In the genomic region with DNA sequence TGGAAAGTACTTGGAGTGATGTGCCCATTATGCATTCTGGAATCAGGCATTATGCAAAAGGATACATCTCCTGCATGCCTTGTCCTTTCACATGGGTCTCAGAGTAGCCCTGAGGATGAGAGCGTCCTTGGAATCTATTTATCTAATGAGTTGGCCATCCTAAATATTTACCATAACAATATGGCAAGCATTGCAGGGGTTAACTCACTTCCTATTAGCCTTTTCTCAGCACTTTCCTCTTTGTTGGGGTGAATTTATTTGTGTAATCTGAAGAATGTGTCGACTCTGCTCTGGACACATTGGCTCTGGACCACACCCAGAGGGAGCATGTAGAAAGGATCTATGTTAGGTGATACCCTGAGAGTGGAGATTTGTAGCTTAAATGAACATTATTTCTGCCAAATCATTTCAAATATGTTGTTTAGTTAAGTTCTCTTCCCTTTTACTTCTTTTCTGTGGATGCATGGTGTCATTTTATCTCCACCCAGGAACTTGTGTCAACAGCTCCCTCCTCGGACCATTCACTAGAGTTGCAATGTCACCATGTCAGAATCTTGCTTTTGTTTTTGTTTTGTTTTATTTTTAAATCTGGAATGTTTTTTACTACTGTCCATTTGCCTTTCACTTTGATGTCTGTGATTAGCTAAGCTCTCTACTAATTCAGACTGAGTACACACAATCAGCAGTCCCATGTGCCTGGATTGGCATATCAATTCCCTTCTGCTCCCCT, we compare ENCODE assay signal across 13 cellular contexts.
DNase-seq lines count a peak whose midpoint lies in the region; ATAC-seq, FAIRE-seq and TF ChIP-seq lines count a peak whose summit lies in the region.
"Had no signal": no experiment of that assay in that cellular context is flagged by ENCODE, and none has a peak within 500 bp of the region (broad histone marks: within the 10 kb centered on the region; RNA-seq: fewer than 3 reads in every experiment).

No MANE protein-coding gene starts in this region.

- H3K9me3 ChIP-seq in HUES48 (ENCODE audit: control insufficient read depth, insufficient read depth, low read length) = no peaks in the 10 kb centered on the region
- H3K9me3 ChIP-seq in GM12878 (replicated peaks; ENCODE audit: control insufficient read depth, insufficient read depth, low read length) = no peaks in the 10 kb centered on the region
- no peaks in the 10 kb centered on the region for H3K9me3 ChIP-seq in mesodermal cell (ENCODE audit: control insufficient read depth, low read length)
- H3K9me3 ChIP-seq in Caco-2 = no peaks in the 10 kb centered on the region

- H3K9ac ChIP-seq in HUES48 (ENCODE audit: low read depth, low read length) = peak overlapping the region; percentile 57
- no peak overlapping the region for H3K9ac ChIP-seq in GM12878 (ENCODE audit: control insufficient read depth, insufficient read depth, low read length)

- SMC1A ChIA-PET in GM12878 (lab: Charles Lee; ENCODE audit: uncharacterized antibody, unreplicated experiment) = no interaction called here

- H3K27me3 Mint-ChIP-seq in Caco-2 (ENCODE audit: insufficient read depth, unreplicated experiment) (peaks cover 3% of the 10 kb centered on the region), immature natural killer cell (ENCODE audit: low read depth in 3 of 3) (peaks cover 0 to 2% (median 0%) of the 10 kb centered on the region in 3 donors)

- H3K27ac ChIP-seq in HUES48 (ENCODE audit: low read depth, low read length) = peak overlapping the region; percentile 93
- no peak overlapping the region for H3K27ac ChIP-seq in GM12878 (ENCODE audit: control insufficient read depth, insufficient read depth)
- H3K27ac ChIP-seq in mesodermal cell (ENCODE audit: low read depth, low read length, severe bottlenecking) = peak overlapping the region; percentile 30

- TF ChIP-seq RAD21 in GM12878 (IDR thresholded peaks at IDR 0.05; ENCODE audit: insufficient read depth, low read depth, low read length) = peak; percentile 43

- no TSS peak for BruUV-seq in GM12878 (replicated peaks; lab: Mats Ljungman, UMichigan)
- no TSS peak for BruUV-seq in Caco-2 (replicated peaks; lab: Mats Ljungman, UMichigan)

- peak in 1 of 3 experiments; percentile 27; a peak in 2 of 6 replicates for TF ChIP-seq CTCF in GM12878 (IDR thresholded peaks at IDR 0.05 in 2 of 3, conservative IDR thresholded peaks at IDR 0.05 in 1 of 3; ENCODE audit: control insufficient read depth in 2 of 3, extremely low read depth in 1 of 3, insufficient read depth in 1 of 3, low read depth in 3 of 3, low read length in 3 of 3)
- no peak for TF ChIP-seq CTCF in Caco-2 (IDR thresholded peaks at IDR 0.05; ENCODE audit: insufficient read depth in 1 of 2, low read depth in 1 of 2, low read length in 1 of 2, severe bottlenecking in 1 of 2, unreplicated experiment in 1 of 2)

- H3K4me1 ChIP-seq in HUES48 (ENCODE audit: control insufficient read depth, insufficient read depth, low read length) (peaks cover 96% of the 10 kb centered on the region), GM12878 (ENCODE audit: control insufficient read depth, insufficient read depth, low read length) (no peaks in the 10 kb centered on the region), mesodermal cell (ENCODE audit: control insufficient read depth, insufficient read depth, low read length, poor library complexity, severe bottlenecking) (peaks cover 28% of the 10 kb centered on the region), Caco-2 (no peaks in the 10 kb centered on the region)

- in situ Hi-C loops in GM12878 (cut with MboI) = no loop called here

- H3K27me3 ChIP-seq in HUES48 (ENCODE audit: control insufficient read depth, insufficient read depth, low read length) = no peaks in the 10 kb centered on the region
- no peaks in the 10 kb centered on the region; a peak in 1 of 4 replicates for H3K27me3 ChIP-seq in GM12878 (replicated peaks in 1 of 2; ENCODE audit: control insufficient read depth in 2 of 2, insufficient read depth in 2 of 2, low read length in 1 of 2)
- H3K27me3 ChIP-seq in Caco-2 (replicated peaks; ENCODE audit: control insufficient read depth, insufficient read depth, low read length) = no peaks in the 10 kb centered on the region

- intact Hi-C loops in GM12878 (cut with micrococcal nuclease; ENCODE audit: unreplicated experiment) (no loop called here), Caco-2 (cut with micrococcal nuclease; ENCODE audit: unreplicated experiment) (no loop called here)

- H2AFZ ChIP-seq in GM12878 (ENCODE audit: control insufficient read depth, low read depth, low read length) = no peak overlapping the region

- TF ChIP-seq POLR2A in GM12878 (IDR thresholded peaks at IDR 0.05; ENCODE audit: low read depth, low read length) = no peak

- H3K27ac Mint-ChIP-seq in Caco-2 (ENCODE audit: unreplicated experiment) (no peak overlapping the region), immature natural killer cell (no peak overlapping the region)
- H3K27ac Mint-ChIP-seq: naive thymus-derived CD4-positive, alpha-beta T cell; T-helper 1 cell treated with Interleukin-12 subunit alpha and Interleukin-12 subunit beta and Interleukin-4 antibody, amounts not matched to agents 30 μg/mL and 1 μg/mL, for 36 hours had no signal

- H3K36me3 ChIP-seq in HUES48 (ENCODE audit: control insufficient read depth, insufficient read depth, low read length) (no peaks in the 10 kb centered on the region), GM12878 (ENCODE audit: control insufficient read depth in 2 of 2, insufficient read depth in 2 of 2, low read length in 1 of 2) (no peaks in the 10 kb centered on the region), mesodermal cell (ENCODE audit: control insufficient read depth, insufficient read depth, low read length) (no peaks in the 10 kb centered on the region), Caco-2 (ENCODE audit: control insufficient read depth, insufficient read depth, low read length) (no peaks in the 10 kb centered on the region)

- TF ChIP-seq EP300 in GM12878 (IDR thresholded peaks at IDR 0.05; ENCODE audit: borderline replicate concordance in 1 of 2, control insufficient read depth in 1 of 2, low read depth in 2 of 2, low read length in 2 of 2) = no peak

- CTCF ChIA-PET in GM12878 (lab: Yijun Ruan, JAX) = interaction anchor here (1.1 kb wide), 1 partner anchor 541 kb away, joined by 3 read pairs; no protein-coding TSS in a partner anchor
- CTCF ChIA-PET in Caco-2 (lab: Charles Lee) = no interaction called here

- POLR2A ChIA-PET in GM12878 (lab: Charles Lee) = no interaction called here
- POLR2A ChIA-PET in Caco-2 (lab: Charles Lee) = no interaction called here

- H3K79me2 ChIP-seq in GM12878 (ENCODE audit: control insufficient read depth, insufficient read depth, low read length) = no peaks in the 10 kb centered on the region

- H3K36me3 Mint-ChIP-seq in Caco-2 (ENCODE audit: insufficient read depth, unreplicated experiment) (no peaks in the 10 kb centered on the region), immature natural killer cell (no peaks in the 10 kb centered on the region)
- H3K36me3 Mint-ChIP-seq: naive thymus-derived CD4-positive, alpha-beta T cell had no signal

- RAD21 ChIA-PET in GM12878 (lab: Charles Lee; ENCODE audit: unreplicated experiment) = no interaction called here

- H3K4me1 Mint-ChIP-seq in Caco-2 (ENCODE audit: low read depth, unreplicated experiment) (no peaks in the 10 kb centered on the region), immature natural killer cell (no peaks in the 10 kb centered on the region)
- H3K4me1 Mint-ChIP-seq: naive thymus-derived CD4-positive, alpha-beta T cell had no signal

- ATAC-seq in GM12878 = no peak
- no peak for ATAC-seq in HG02623 (IDR thresholded peaks at IDR 0.05; ENCODE audit: unreplicated experiment)
- ATAC-seq: K562; naive thymus-derived CD4-positive, alpha-beta T cell had no signal

- H3K4me3 ChIP-seq in HUES48 (ENCODE audit: low read depth, low read length) (peak overlapping the region; percentile 8), GM12878 (no peak overlapping the region), mesodermal cell (ENCODE audit: extremely low read depth, insufficient read depth, low read length, poor library complexity, severe bottlenecking) (no peak overlapping the region), Caco-2 (ENCODE audit: low read depth, low read length) (no peak overlapping the region)
- H3K4me3 ChIP-seq: K562 had no signal

- no peaks in the 10 kb centered on the region for H4K20me1 ChIP-seq in GM12878 (ENCODE audit: control insufficient read depth, insufficient read depth)

- no peak overlapping the region for H3K4me2 ChIP-seq in GM12878 (ENCODE audit: control insufficient read depth, insufficient read depth)

- no peak overlapping the region for H3K4me3 Mint-ChIP-seq in Caco-2 (ENCODE audit: unreplicated experiment)
- no peak overlapping the region for H3K4me3 Mint-ChIP-seq in immature natural killer cell
- H3K4me3 Mint-ChIP-seq: naive thymus-derived CD4-positive, alpha-beta T cell; T-helper 1 cell treated with Interleukin-12 subunit alpha and Interleukin-12 subunit beta and Interleukin-4 antibody, amounts not matched to agents 30 μg/mL and 1 μg/mL, for 36 hours had no signal

- H3K9me3 Mint-ChIP-seq in Caco-2 (ENCODE audit: unreplicated experiment) (no peaks in the 10 kb centered on the region), immature natural killer cell (peaks cover 0 to 6% (median under 1%) of the 10 kb centered on the region in 6 donors)
- H3K9me3 Mint-ChIP-seq: T-helper 1 cell treated with Interleukin-12 subunit alpha and Interleukin-12 subunit beta and Interleukin-4 antibody, amounts not matched to agents 30 μg/mL and 1 μg/mL, for 36 hours had no signal

- DNase-seq in Daoy (ENCODE audit: low read depth) = peak; percentile 22
- no peak for DNase-seq in GM12878 (ENCODE audit: low read depth, low spot score)
- no peak for DNase-seq in Caco-2
- DNase-seq in immature natural killer cell = no peak
- DNase-seq in DMS79 (lab: John Stamatoyannopoulos, UW) = no peak
- DNase-seq: HCEC 1CT; naive thymus-derived CD4-positive, alpha-beta T cell had no signal

- 0% methylated on average over 3 of the region's 3 CpGs for WGBS in GM12878 (ENCODE audit: insufficient coverage, insufficient replicate concordance, low lambda C conversion rate, missing lambda C conversion rate)
- 50% methylated on average over 1 of the region's 3 CpGs; no CpG with 5 or more reads in 1 of the 2 experiments for WGBS in mesodermal cell (ENCODE audit: insufficient coverage in 2 of 2), 2 experiments

- no peak for FAIRE-seq in GM12878 (lab: Jason Lieb, UNC)
- FAIRE-seq: endothelial cell of umbilical vein, K562 had no signal

TF ChIP-seq in GM12878, 131 proteins besides CTCF, POLR2A, EP300 and RAD21 (continues in another document):
- no peak for TF ChIP-seq RELA (IDR thresholded peaks at IDR 0.05; ENCODE audit: borderline replicate concordance, partially characterized antibody)
- TF ChIP-seq STAT1 (conservative IDR thresholded peaks at IDR 0.05) = no peak
- TF ChIP-seq HDAC6 (IDR thresholded peaks at IDR 0.05; ENCODE audit: unreplicated experiment) = no peak
- no peak for TF ChIP-seq ESRRA (IDR thresholded peaks at IDR 0.05; ENCODE audit: low read length)
- TF ChIP-seq MTA3 (IDR thresholded peaks at IDR 0.05; ENCODE audit: borderline replicate concordance, low read length) = no peak
- no peak for TF ChIP-seq ZNF207 (IDR thresholded peaks at IDR 0.05; ENCODE audit: borderline replicate concordance)
- no peak for TF ChIP-seq NFXL1 (IDR thresholded peaks at IDR 0.05; ENCODE audit: borderline replicate concordance)
